ENCODE assay signal across 21 cellular contexts in genomic region chr4:69957209-69957608, GRCh38. TPM values are rescaled to one million over a fixed set of nuclear protein-coding genes. Genes with fewer than 3 reads are reported as not detected.
"Had no signal": no experiment of that assay in that cellular context is flagged by ENCODE, and none has a peak within 500 bp of the region (broad histone marks: within the 10 kb centered on the region; RNA-seq: fewer than 3 reads in every experiment).

No MANE protein-coding gene starts in this region.

- H3K9me3 ChIP-seq: left ventricle myocardium inferior, thoracic aorta had no signal

- H3K4me3 ChIP-seq: left ventricle myocardium inferior, thoracic aorta had no signal

- H3K4me3 Mint-ChIP-seq: activated naive CD8-positive, alpha-beta T cell; activated T-helper 1 cell treated with anti-CD3 and anti-CD28 coated beads, Interleukin-12 subunit alpha, Interleukin-12 subunit beta, Interleukin-2, Interleukin-4 antibody, amounts not matched to agents 30 ng/mL and 10 ng/mL and 1 ng/mL, durations not matched to agents 14 hours and 24 hours and 36 hours; nephron progenitor cell had no signal

- H3K27ac ChIP-seq: left ventricle myocardium inferior, thoracic aorta had no signal

- H3K4me1 Mint-ChIP-seq: nephron progenitor cell had no signal

- H3K36me3 ChIP-seq: left ventricle myocardium inferior, thoracic aorta had no signal

- H3K27ac Mint-ChIP-seq: activated naive CD8-positive, alpha-beta T cell; activated T-helper 1 cell treated with anti-CD3 and anti-CD28 coated beads, Interleukin-12 subunit alpha, Interleukin-12 subunit beta, Interleukin-2, Interleukin-4 antibody, amounts not matched to agents 30 ng/mL and 10 ng/mL and 1 ng/mL, durations not matched to agents 14 hours and 24 hours and 36 hours; nephron progenitor cell had no signal

- DNase-seq: activated CD4-positive, alpha-beta T cell treated with anti-CD3 and anti-CD28 coated beads, Interleukin-2, amount 50 U/mL, for 4 hours; activated CD4-positive, CD25-positive, alpha-beta regulatory T cell treated with anti-CD3 and anti-CD28 coated beads, Interleukin-2, amount 50 U/mL, for 72 hours; activated T-cell treated with anti-CD3 and anti-CD28 coated beads for 4 hours; dermis blood vessel endothelial cell; hypothalamus; left ventricle myocardium inferior; mammary epithelial cell; nephron progenitor cell; SW 1271 had no signal

- H3K27me3 Mint-ChIP-seq: activated naive CD8-positive, alpha-beta T cell had no signal

- H3K36me3 Mint-ChIP-seq: activated naive CD8-positive, alpha-beta T cell had no signal

- H3K4me1 ChIP-seq: left ventricle myocardium inferior had no signal

- H3K9me3 Mint-ChIP-seq: activated T-helper 1 cell treated with anti-CD3 and anti-CD28 coated beads, Interleukin-12 subunit alpha, Interleukin-12 subunit beta, Interleukin-2, Interleukin-4 antibody, amounts not matched to agents 30 ng/mL and 10 ng/mL and 1 ng/mL, durations not matched to agents 14 hours and 24 hours and 36 hours; nephron progenitor cell had no signal

RNA-seq across cellular contexts. Expression of gene CSN2, which starts 8.3 kb away (rescaled TPM):
- total RNA-seq: activated T-helper 1 cell treated with anti-CD3 and anti-CD28 coated beads, Interleukin-12 subunit alpha, Interleukin-12 subunit beta, Interleukin-2, Interleukin-4 antibody, amounts not matched to agents 30 ng/mL and 10 ng/mL and 1 ng/mL, durations not matched to agents 14 hours and 24 hours and 36 hours; dermis blood vessel endothelial cell; epithelial cell of proximal tubule; frontal cortex; kidney epithelial cell; left ventricle myocardium inferior; mammary epithelial cell; myocyte; omental fat pad; posterior vena cava; skeletal muscle tissue; T-helper 2 cell treated with Interferon-gamma antibody and Interleukin-4, amounts not matched to agents 100 ng/mL and 5 ng/mL, for 36 hours; thoracic aorta; urinary bladder had no signal

RNA-seq across cellular contexts. Expression of gene CSN1S1, which starts 26.3 kb away (rescaled TPM):
- total RNA-seq: activated T-helper 1 cell treated with anti-CD3 and anti-CD28 coated beads, Interleukin-12 subunit alpha, Interleukin-12 subunit beta, Interleukin-2, Interleukin-4 antibody, amounts not matched to agents 30 ng/mL and 10 ng/mL and 1 ng/mL, durations not matched to agents 14 hours and 24 hours and 36 hours; dermis blood vessel endothelial cell; epithelial cell of proximal tubule; kidney epithelial cell; left ventricle myocardium inferior; mammary epithelial cell; myocyte; posterior vena cava; skeletal muscle tissue; T-helper 2 cell treated with Interferon-gamma antibody and Interleukin-4, amounts not matched to agents 100 ng/mL and 5 ng/mL, for 36 hours; thoracic aorta; urinary bladder had no signal

RNA-seq across cellular contexts. Expression of gene STATH, which starts 38.6 kb away (rescaled TPM):
- total RNA-seq: activated T-helper 1 cell treated with anti-CD3 and anti-CD28 coated beads, Interleukin-12 subunit alpha, Interleukin-12 subunit beta, Interleukin-2, Interleukin-4 antibody, amounts not matched to agents 30 ng/mL and 10 ng/mL and 1 ng/mL, durations not matched to agents 14 hours and 24 hours and 36 hours; dermis blood vessel endothelial cell; epithelial cell of proximal tubule; frontal cortex; kidney epithelial cell; left ventricle myocardium inferior; mammary epithelial cell; myocyte; omental fat pad; posterior vena cava; skeletal muscle tissue; T-helper 2 cell treated with Interferon-gamma antibody and Interleukin-4, amounts not matched to agents 100 ng/mL and 5 ng/mL, for 36 hours; thoracic aorta; urinary bladder had no signal
